ENCODE assay signal across 8 cellular contexts in the genomic region with DNA sequence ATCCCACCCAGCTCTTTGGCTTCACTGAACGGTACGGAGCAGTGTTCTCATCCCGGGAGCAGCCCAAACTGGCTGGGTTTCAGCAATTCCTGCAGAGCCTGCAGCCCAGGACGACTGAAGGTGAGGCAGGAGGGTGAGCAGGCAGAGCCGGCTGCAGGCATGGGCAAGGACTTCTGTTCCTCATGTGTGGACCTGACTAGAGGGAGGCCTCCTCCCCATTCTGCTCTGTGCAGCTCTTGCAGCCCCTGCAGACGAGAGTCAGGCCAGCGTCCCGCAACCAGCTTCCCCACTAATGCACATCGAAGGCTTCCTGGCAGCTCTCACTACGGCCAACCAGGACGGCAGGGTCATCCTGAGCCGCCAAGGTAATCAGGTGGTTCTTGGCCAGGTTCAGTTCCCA.
DNase-seq lines count a peak whose midpoint lies in the region; ATAC-seq, FAIRE-seq and TF ChIP-seq lines count a peak whose summit lies in the region.
"Not testable (repeated sequence)": the region's sequence is repeated elsewhere in the genome, so short reads cannot be mapped to it uniquely, and the experiment has no call there.

No MANE protein-coding gene starts in this region.

- TF ChIP-seq CTCF in KMS-11 (conservative IDR thresholded peaks at IDR 0.05; ENCODE audit: low read depth, low read length); MM.1S (IDR thresholded peaks at IDR 0.05; ENCODE audit: low read length); foreskin keratinocyte (conservative IDR thresholded peaks at IDR 0.05); kidney (IDR thresholded peaks at IDR 0.05; ENCODE audit: borderline replicate concordance, extremely low read depth, insufficient read depth); spleen (IDR thresholded peaks at IDR 0.05 in 8 of 11, conservative IDR thresholded peaks at IDR 0.05 in 3 of 11): not testable (repeated sequence)

- H3K9me3 Mint-ChIP-seq in activated CD4-positive, alpha-beta T cell treated with anti-CD3 and anti-CD28 coated beads, Interleukin-2, amount 10 ng/mL, durations not matched to agents 24 days and 14 days: not testable (repeated sequence)

- H4K20me1 ChIP-seq in KMS-11 (ENCODE audit: insufficient read depth); MM.1S (ENCODE audit: insufficient read depth, low read length): not testable (repeated sequence)

- not testable (repeated sequence) for H3K9me2 ChIP-seq in MM.1S (replicated peaks; ENCODE audit: insufficient read depth, low read length)

- not testable (repeated sequence) for H3K36me3 ChIP-seq in KMS-11 (ENCODE audit: insufficient read depth); MM.1S (replicated peaks; ENCODE audit: insufficient read depth, low read length); kidney (ENCODE audit: control insufficient read depth in 1 of 2, insufficient read depth in 2 of 2, low read length in 2 of 2)
- H3K36me3 ChIP-seq in spleen: peaks cover 0 to 28% (median 5%) of the 10 kb centered on the region in 6 donors

- TF ChIP-seq POLR2A in spleen (IDR thresholded peaks at IDR 0.05): not testable (repeated sequence)

- H3K4me1 Mint-ChIP-seq in activated CD4-positive, alpha-beta T cell treated with anti-CD3 and anti-CD28 coated beads, Interleukin-2, amount 10 ng/mL, durations not matched to agents 24 days and 14 days: not testable (repeated sequence)

- H3K36me3 Mint-ChIP-seq in activated CD4-positive, alpha-beta T cell treated with anti-CD3 and anti-CD28 coated beads, Interleukin-2, amount 10 ng/mL, durations not matched to agents 24 days and 14 days (ENCODE audit: low read depth): not testable (repeated sequence)

- intact Hi-C loops in activated CD4-positive, alpha-beta T cell treated with anti-CD3 and anti-CD28 coated beads, Interleukin-2, amount 10 ng/mL, durations not matched to agents 24 days and 14 days (cut with micrococcal nuclease); kidney (cut with DNase I); spleen (cut with DNase I; ENCODE audit: low total_unique reads): not testable (repeated sequence)

- H3K4me3 Mint-ChIP-seq in activated CD4-positive, alpha-beta T cell treated with anti-CD3 and anti-CD28 coated beads, Interleukin-2, amount 10 ng/mL, durations not matched to agents 24 days and 14 days: not testable (repeated sequence)

- H3K27ac ChIP-seq in KMS-11: peak overlapping the region; percentile 30; the same call in 1 of the 2 replicates
- H3K27ac ChIP-seq in MM.1S (ENCODE audit: low read length): peak overlapping the region; percentile 18; the same call in 1 of the 2 replicates
- H3K27ac ChIP-seq in foreskin keratinocyte; kidney (ENCODE audit: low read depth in 2 of 2, low read length in 2 of 2); spleen: not testable (repeated sequence)

- peak; percentile 82 for ATAC-seq in esophagus mucosa
- peak; percentile 9 for ATAC-seq in foreskin keratinocyte

- not testable (repeated sequence) for FAIRE-seq in kidney (lab: Jason Lieb, UNC)

- not testable (repeated sequence) for H3K79me2 ChIP-seq in KMS-11 (ENCODE audit: insufficient read depth, low read depth); MM.1S (ENCODE audit: low read length)

- H3K4me2 ChIP-seq in KMS-11; MM.1S (ENCODE audit: low read depth, low read length): not testable (repeated sequence)

- not testable (repeated sequence) for DNase-seq in MM.1S, foreskin keratinocyte
- DNase-seq in activated CD4-positive, alpha-beta T cell treated with anti-CD3 and anti-CD28 coated beads, Interleukin-2, amount 10 ng/mL, durations not matched to agents 24 days and 14 days: peak; percentile 38
- DNase-seq in kidney (peak; percentile 18), mesenteric fat pad (ENCODE audit: low spot score) (peak; percentile 41), spleen (peak; percentile 51)

- H3K9me3 ChIP-seq in MM.1S (replicated peaks; ENCODE audit: insufficient read depth, low read length); kidney (ENCODE audit: control insufficient read depth in 1 of 2, low read length in 2 of 2); spleen: not testable (repeated sequence)

- H3F3A ChIP-seq in MM.1S (ENCODE audit: insufficient read depth, low read length): not testable (repeated sequence)

- WGBS in spleen, 5 donors: 96 to 100% (median 99%) methylated on average over 1 to 9 of the region's 12 CpGs; no CpG with 5 or more reads in 1 of the 5 donors

- not testable (repeated sequence) for H3K27ac Mint-ChIP-seq in activated CD4-positive, alpha-beta T cell treated with anti-CD3 and anti-CD28 coated beads, Interleukin-2, amount 10 ng/mL, durations not matched to agents 24 days and 14 days

- not testable (repeated sequence) for H3K27me3 ChIP-seq in KMS-11 (ENCODE audit: insufficient read depth, low read depth); MM.1S (replicated peaks; ENCODE audit: insufficient read depth, low read length); foreskin keratinocyte; spleen (replicated peaks in 1 of 7)

- H3K4me3 ChIP-seq in KMS-11 (IDR thresholded peaks at IDR 0.05; ENCODE audit: insufficient read depth, low read depth, low read length); MM.1S (ENCODE audit: low read length); kidney (ENCODE audit: low read length in 2 of 2); spleen: not testable (repeated sequence)

- H3K9ac ChIP-seq in KMS-11; MM.1S (ENCODE audit: low read length); kidney (ENCODE audit: low read length in 2 of 2): not testable (repeated sequence)

- peaks cover 22% of the 10 kb centered on the region for H3K4me1 ChIP-seq in KMS-11 (ENCODE audit: low read depth, poor library complexity, severe bottlenecking)
- not testable (repeated sequence) for H3K4me1 ChIP-seq in MM.1S (ENCODE audit: low read length); foreskin keratinocyte; kidney (ENCODE audit: control insufficient read depth in 1 of 2, insufficient read depth in 1 of 2, low read depth in 1 of 2, low read length in 2 of 2); spleen

- not testable (repeated sequence) for H2AFZ ChIP-seq in KMS-11 (ENCODE audit: low read depth); MM.1S (ENCODE audit: low read length)

- H3K27me3 Mint-ChIP-seq in activated CD4-positive, alpha-beta T cell treated with anti-CD3 and anti-CD28 coated beads, Interleukin-2, amount 10 ng/mL, durations not matched to agents 24 days and 14 days: not testable (repeated sequence)
